8 cellular contexts compared by ENCODE assay signal in genomic region chr2:47310801-47311560, GRCh38. TPM values are rescaled to one million over a fixed set of nuclear protein-coding genes. Genes with fewer than 3 reads are reported as not detected.
DNase-seq lines count a peak whose midpoint lies in the region; ATAC-seq lines count a peak whose summit lies in the region.

No MANE protein-coding gene starts in this region.

- H3K4me1 ChIP-seq in muscle layer of duodenum (ENCODE audit: control insufficient read depth in 1 of 2, insufficient read depth in 2 of 2, low read length in 2 of 2) = peaks cover 12 to 28% of the 10 kb centered on the region in 2 donors

- no peaks in the 10 kb centered on the region for H3K27me3 ChIP-seq in muscle layer of duodenum (ENCODE audit: low read depth, low read length)

- POLR2A ChIA-PET in activated CD4-positive, alpha-beta memory T cell treated with anti-CD3 and anti-CD28 coated beads for 36 hours (lab: Charles Lee) = no interaction called here

- intact Hi-C loops in activated CD4-positive, alpha-beta memory T cell treated with anti-CD3 and anti-CD28 coated beads for 36 hours (cut with micrococcal nuclease) = no loop called here

- no peaks in the 10 kb centered on the region for H3K36me3 ChIP-seq in muscle layer of duodenum (ENCODE audit: control insufficient read depth in 1 of 2, insufficient read depth in 2 of 2, low read length in 2 of 2)

- H3K4me1 Mint-ChIP-seq in activated CD4-positive, alpha-beta memory T cell treated with anti-CD3 and anti-CD28 coated beads for 36 hours (ENCODE audit: low read depth) = no peaks in the 10 kb centered on the region

- H3K9me3 ChIP-seq in muscle layer of duodenum (ENCODE audit: control insufficient read depth in 1 of 2, low read length in 2 of 2) = no peaks in the 10 kb centered on the region

- peak overlapping the region; percentile 81 for H3K27ac ChIP-seq in muscle layer of duodenum (ENCODE audit: low read length)

- peak in 56 of 58 donors; percentile 41 to 96 (median 82) for DNase-seq in anterior cingulate cortex (lab: John Stamatoyannopoulos, UW)
- no peak for DNase-seq in activated CD4-positive, alpha-beta memory T cell treated with anti-CD3 and anti-CD28 coated beads for 36 hours
- no peak for DNase-seq in NCI-H526 treated with DMSO at 0.1 percent for 48 hours (lab: John Stamatoyannopoulos, UW)
- no peak for DNase-seq in DMS153 (lab: John Stamatoyannopoulos, UW)
- DNase-seq in cerebellum (ENCODE audit: low spot score) = no peak

- ATAC-seq in GM19035 (IDR thresholded peaks at IDR 0.05; ENCODE audit: unreplicated experiment) (peak; percentile 12), HG03066 (IDR thresholded peaks at IDR 0.05; ENCODE audit: low read depth, unreplicated experiment) (peak; percentile 2)

- H3K27me3 Mint-ChIP-seq in activated CD4-positive, alpha-beta memory T cell treated with anti-CD3 and anti-CD28 coated beads for 36 hours = peaks cover 6% of the 10 kb centered on the region

- no peaks in the 10 kb centered on the region for H3K9me3 Mint-ChIP-seq in activated CD4-positive, alpha-beta memory T cell treated with anti-CD3 and anti-CD28 coated beads for 36 hours

- H3K27ac Mint-ChIP-seq in activated CD4-positive, alpha-beta memory T cell treated with anti-CD3 and anti-CD28 coated beads for 36 hours = no peak overlapping the region

- H3K4me3 ChIP-seq in muscle layer of duodenum (ENCODE audit: low read depth in 1 of 2, low read length in 2 of 2) = peak overlapping the region in 1 of 2 donors; percentile 6

- no peak overlapping the region for H3K4me3 Mint-ChIP-seq in activated CD4-positive, alpha-beta memory T cell treated with anti-CD3 and anti-CD28 coated beads for 36 hours

- CTCF ChIA-PET in activated CD4-positive, alpha-beta memory T cell treated with anti-CD3 and anti-CD28 coated beads for 36 hours (lab: Charles Lee) = interaction anchor here (1.4 kb wide), 2 partner anchors 12 kb away, joined by 3 to 4 read pairs; no protein-coding TSS in a partner anchor

- H3K36me3 Mint-ChIP-seq in activated CD4-positive, alpha-beta memory T cell treated with anti-CD3 and anti-CD28 coated beads for 36 hours = no peaks in the 10 kb centered on the region

RNA-seq across cellular contexts. Expression of gene EPCAM, which starts 58.1 kb away (rescaled TPM):
- under 1 TPM; 0.57 to 0.63 TPM for total RNA-seq in activated CD4-positive, alpha-beta memory T cell treated with anti-CD3 and anti-CD28 coated beads for 36 hours
- total RNA-seq in cerebellum = 18.4 TPM

Comparison
In these comparisons a context has a peak if more than half of its experiments do, and no peak if none do; other contexts are left out.
1. DNase-seq: peak in anterior cingulate cortex (56 of 58); none in activated CD4-positive, alpha-beta memory T cell treated with anti-CD3 and anti-CD28 coated beads for 36 hours (single experiment), NCI-H526 treated with DMSO at 0.1 percent for 48 hours (single experiment), DMS153 (single experiment) and cerebellum (single experiment).
2. RNA of gene EPCAM, which starts 58.1 kb away (total RNA-seq): 18.4 TPM in cerebellum (single experiment); 0.57 to 0.63 TPM in activated CD4-positive, alpha-beta memory T cell treated with anti-CD3 and anti-CD28 coated beads for 36 hours; every median in the first group is over 10 times any median in the second.